In genomic region chr1:98046031-98046641, GRCh38 we compare ENCODE assay signal across 9 cellular contexts.
A peak's percentile ranks its signal among the peaks of the same experiment; 100 is the strongest.
DNase-seq lines count a peak whose midpoint lies in the region; ATAC-seq, FAIRE-seq and TF ChIP-seq lines count a peak whose summit lies in the region.
"Had no signal": no experiment of that assay in that cellular context is flagged by ENCODE, and none has a peak within 500 bp of the region (broad histone marks: within the 10 kb centered on the region; RNA-seq: fewer than 3 reads in every experiment).

No MANE protein-coding gene starts in this region.

- H3K4me2 ChIP-seq in A549: peak overlapping the region; percentile 76

- H3K27ac ChIP-seq in A549: peak overlapping the region; percentile 84 to 99

- peak; percentile 20; the same call in 1 of the 2 replicates for TF ChIP-seq POLR2A in A549 (IDR thresholded peaks at IDR 0.05; ENCODE audit: low read length)

- no peaks in the 10 kb centered on the region for H3K9me3 ChIP-seq in A549

- H3K9me3 Mint-ChIP-seq in activated T-cell treated with anti-CD3 and anti-CD28 coated beads, Interleukin-2, amount 50 U/mL, for 4 hours: no peaks in the 10 kb centered on the region
- peaks cover 40% of the 10 kb centered on the region for H3K9me3 Mint-ChIP-seq in glutamatergic neuron (ENCODE audit: unreplicated experiment)

- POLR2A ChIA-PET in A549 (lab: Yijun Ruan, JAX): no interaction called here

- no peak for TF ChIP-seq EP300 in A549 (IDR thresholded peaks at IDR 0.05)

- DNase-seq in A549 (ENCODE audit: low read depth in 1 of 2, low spot score in 1 of 2) (peak in 1 of 2 experiments; percentile 63), H7 (peak; percentile 35), glutamatergic neuron (peak; percentile 59), sciatic nerve (ENCODE audit: low spot score) (peak; percentile 32), Kasumi-1 (lab: John Stamatoyannopoulos, UW) (no peak), cerebellar nuclear complex (lab: John Stamatoyannopoulos, UW) (no peak), RKO (ENCODE audit: low spot score) (no peak)
- peak; percentile 6 for DNase-seq in activated T-cell treated with anti-CD3 and anti-CD28 coated beads, Interleukin-2, amount 50 U/mL, for 4 hours

- intact Hi-C loops in sciatic nerve (cut with DNase I): no loop called here

- H3K4me3 ChIP-seq in A549 (peak overlapping the region; percentile 82), H7 (ENCODE audit: insufficient read depth, low read depth, low read length) (peak overlapping the region; percentile 55)

- CTCF ChIA-PET in A549 (lab: Yijun Ruan, JAX): interaction anchor here (4.4 kb wide), 1 partner anchor 422 kb away, joined by 16 read pairs; no protein-coding TSS in a partner anchor

- no peak for TF ChIP-seq CTCF in A549 (IDR thresholded peaks at IDR 0.05)
- TF ChIP-seq CTCF in glutamatergic neuron (IDR thresholded peaks at IDR 0.05; ENCODE audit: partially characterized antibody, unreplicated experiment): no peak

- H3K27me3 ChIP-seq in H7 (ENCODE audit: control insufficient read depth, insufficient read depth, low read length): peaks cover 86% of the 10 kb centered on the region

- peak overlapping the region; percentile 88 for H3K27ac Mint-ChIP-seq in glutamatergic neuron (ENCODE audit: unreplicated experiment)

- peaks cover 75% of the 10 kb centered on the region for H3K27me3 Mint-ChIP-seq in activated T-cell treated with anti-CD3 and anti-CD28 coated beads, Interleukin-2, amount 50 U/mL, for 4 hours (ENCODE audit: low read depth)
- peaks cover 21% of the 10 kb centered on the region for H3K27me3 Mint-ChIP-seq in glutamatergic neuron (ENCODE audit: unreplicated experiment)

- H3K4me1 Mint-ChIP-seq in activated T-cell treated with anti-CD3 and anti-CD28 coated beads, Interleukin-2, amount 50 U/mL, for 4 hours (ENCODE audit: low read depth): peaks cover 28% of the 10 kb centered on the region
- H3K4me1 Mint-ChIP-seq in glutamatergic neuron (ENCODE audit: low read depth, unreplicated experiment): peaks cover 22% of the 10 kb centered on the region

- no peaks in the 10 kb centered on the region for H3K36me3 Mint-ChIP-seq in activated T-cell treated with anti-CD3 and anti-CD28 coated beads, Interleukin-2, amount 50 U/mL, for 4 hours (ENCODE audit: insufficient read depth)
- peaks cover 26% of the 10 kb centered on the region for H3K36me3 Mint-ChIP-seq in glutamatergic neuron (ENCODE audit: unreplicated experiment)

- TF ChIP-seq RAD21 in A549 (conservative IDR thresholded peaks at IDR 0.05 in 1 of 2, IDR thresholded peaks at IDR 0.05 in 1 of 2): peak in 1 of 2 experiments; percentile 23; a peak in 1 of 5 replicates

- WGBS in A549 (ENCODE audit: missing lambda C conversion rate): 4% methylated on average over 10 of the region's 29 CpGs

- peak; percentile 71 to 75 for ATAC-seq in A549
- peak; percentile 56 to 57 for ATAC-seq in activated T-cell treated with anti-CD3 and anti-CD28 coated beads, Interleukin-2, amount 50 U/mL, for 4 hours
- ATAC-seq in sciatic nerve: no peak

- H3K4me1 ChIP-seq in A549: peaks cover 19% of the 10 kb centered on the region; the same call in 2 of the 3 replicates

- H3K36me3 ChIP-seq in H7 (replicated peaks; ENCODE audit: control insufficient read depth, insufficient read depth, low read length): no peaks in the 10 kb centered on the region

- H3K4me3 Mint-ChIP-seq in activated T-cell treated with anti-CD3 and anti-CD28 coated beads, Interleukin-2, amount 50 U/mL, for 4 hours: peak overlapping the region; percentile 78
- H3K4me3 Mint-ChIP-seq in glutamatergic neuron (ENCODE audit: unreplicated experiment): peak overlapping the region; percentile 93

- FAIRE-seq in A549 (lab: Jason Lieb, UNC): no peak
- FAIRE-seq: GM18507 had no signal

TF ChIP-seq in A549, 52 proteins besides CTCF, POLR2A, EP300 and RAD21:
- no peak for TF ChIP-seq ZNF302 (CRISPR knock-in tag; IDR thresholded peaks at IDR 0.05)
- no peak for TF ChIP-seq SREBF2 (IDR thresholded peaks at IDR 0.05)
- no peak for TF ChIP-seq TP53 (CRISPR knock-in tag; IDR thresholded peaks at IDR 0.05)
- no peak for TF ChIP-seq JUN (IDR thresholded peaks at IDR 0.05)
- no peak for TF ChIP-seq NFE2L2 (conservative IDR thresholded peaks at IDR 0.05; ENCODE audit: low read length)
- no peak for TF ChIP-seq MAZ (IDR thresholded peaks at IDR 0.05; ENCODE audit: borderline replicate concordance, low read depth, low read length)
- TF ChIP-seq BHLHE40 (IDR thresholded peaks at IDR 0.05; ENCODE audit: low read depth, low read length): no peak
- TF ChIP-seq EHMT2 (IDR thresholded peaks at IDR 0.05; ENCODE audit: low read depth): no peak
- TF ChIP-seq, protein P1, sequence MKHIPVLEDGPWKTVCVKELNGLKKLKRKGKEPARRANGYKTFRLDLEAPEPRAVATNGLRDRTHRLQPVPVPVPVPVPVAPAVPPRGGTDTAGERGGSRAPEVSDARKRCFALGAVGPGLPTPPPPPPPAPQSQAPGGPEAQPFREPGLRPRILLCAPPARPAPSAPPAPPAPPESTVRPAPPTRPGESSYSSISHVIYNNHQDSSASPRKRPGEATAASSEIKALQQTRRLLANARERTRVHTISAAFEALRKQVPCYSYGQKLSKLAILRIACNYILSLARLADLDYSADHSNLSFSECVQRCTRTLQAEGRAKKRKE (CRISPR knock-in tag; IDR thresholded peaks at IDR 0.05; ENCODE audit: low read depth): no peak
- TF ChIP-seq, protein P2, sequence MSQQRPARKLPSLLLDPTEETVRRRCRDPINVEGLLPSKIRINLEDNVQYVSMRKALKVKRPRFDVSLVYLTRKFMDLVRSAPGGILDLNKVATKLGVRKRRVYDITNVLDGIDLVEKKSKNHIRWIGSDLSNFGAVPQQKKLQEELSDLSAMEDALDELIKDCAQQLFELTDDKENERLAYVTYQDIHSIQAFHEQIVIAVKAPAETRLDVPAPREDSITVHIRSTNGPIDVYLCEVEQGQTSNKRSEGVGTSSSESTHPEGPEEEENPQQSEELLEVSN (IDR thresholded peaks at IDR 0.05; ENCODE audit: borderline replicate concordance, low read depth): no peak
- TF ChIP-seq CHD2 (IDR thresholded peaks at IDR 0.05; ENCODE audit: low read length, partially characterized antibody): no peak
- TF ChIP-seq RARB (CRISPR knock-in tag; IDR thresholded peaks at IDR 0.05): no peak
- TF ChIP-seq SMC3 (IDR thresholded peaks at IDR 0.05): no peak
- no peak for TF ChIP-seq CHD4 (IDR thresholded peaks at IDR 0.05; ENCODE audit: borderline replicate concordance)
- no peak for TF ChIP-seq PHF8 (IDR thresholded peaks at IDR 0.05; ENCODE audit: borderline replicate concordance, low read depth)
- no peak for TF ChIP-seq EHF (CRISPR knock-in tag; IDR thresholded peaks at IDR 0.05)
- TF ChIP-seq, protein P3, sequence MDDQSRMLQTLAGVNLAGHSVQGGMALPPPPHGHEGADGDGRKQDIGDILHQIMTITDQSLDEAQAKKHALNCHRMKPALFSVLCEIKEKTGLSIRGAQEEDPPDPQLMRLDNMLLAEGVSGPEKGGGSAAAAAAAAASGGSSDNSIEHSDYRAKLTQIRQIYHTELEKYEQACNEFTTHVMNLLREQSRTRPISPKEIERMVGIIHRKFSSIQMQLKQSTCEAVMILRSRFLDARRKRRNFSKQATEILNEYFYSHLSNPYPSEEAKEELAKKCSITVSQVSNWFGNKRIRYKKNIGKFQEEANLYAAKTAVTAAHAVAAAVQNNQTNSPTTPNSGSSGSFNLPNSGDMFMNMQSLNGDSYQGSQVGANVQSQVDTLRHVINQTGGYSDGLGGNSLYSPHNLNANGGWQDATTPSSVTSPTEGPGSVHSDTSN (IDR thresholded peaks at IDR 0.05): no peak

Comparison
In these comparisons a context has a peak if more than half of its experiments do, and no peak if none do; other contexts are left out.
1. DNase-seq: peak in H7 (single experiment), activated T-cell treated with anti-CD3 and anti-CD28 coated beads, Interleukin-2, amount 50 U/mL, for 4 hours (single experiment), glutamatergic neuron (single experiment) and sciatic nerve (single experiment); none in Kasumi-1 (0 of 2), cerebellar nuclear complex (0 of 2) and RKO (single experiment).